ENCODE assay signal across 8 cellular contexts in genomic region chr2:201126308-201127127, GRCh38. TPM values are rescaled to one million over a fixed set of nuclear protein-coding genes. Genes with fewer than 3 reads are reported as not detected.
DNase-seq lines count a peak whose midpoint lies in the region; ATAC-seq and TF ChIP-seq lines count a peak whose summit lies in the region.

No MANE protein-coding gene starts in this region.

- peak; percentile 22 for ATAC-seq in HG03460 (IDR thresholded peaks at IDR 0.05; ENCODE audit: unreplicated experiment)

- no peaks in the 10 kb centered on the region for H4K20me1 ChIP-seq in mammary epithelial cell (ENCODE audit: insufficient read depth, low read length)

- BruUV-seq in mammary epithelial cell (replicated peaks; lab: Mats Ljungman, UMichigan), result no TSS peak

- peak overlapping the region; percentile 37 for H3K4me2 ChIP-seq in mammary epithelial cell (ENCODE audit: insufficient read depth, low read depth, low read length)

- CTCF ChIA-PET in mammary epithelial cell (lab: Charles Lee; ENCODE audit: low non-redundant PET), result no interaction called here

- no peak for TF ChIP-seq CTCF in mammary epithelial cell (conservative IDR thresholded peaks at IDR 0.05 in 1 of 2, IDR thresholded peaks at IDR 0.05 in 1 of 2; ENCODE audit: extremely low read depth in 1 of 2, insufficient read depth in 1 of 2, low read depth in 1 of 2, low read length in 2 of 2)

- dilution Hi-C loops in mammary epithelial cell (cut with HindIII; ENCODE audit: low sequenced_read_pairs), result no loop called here

- H3K4me3 ChIP-seq in mammary epithelial cell (replicated peaks in 1 of 3; ENCODE audit: insufficient read depth in 1 of 3, low read depth in 2 of 3, low read length in 3 of 3), result no peak overlapping the region

- H3K36me3 ChIP-seq in mammary epithelial cell (ENCODE audit: insufficient read depth, low read length), result no peaks in the 10 kb centered on the region

- no peak overlapping the region for H2AFZ ChIP-seq in mammary epithelial cell (ENCODE audit: low read depth, low read length)

- peak overlapping the region; percentile 67 for H3K9ac ChIP-seq in mammary epithelial cell (ENCODE audit: insufficient read depth, low read length)

- H3K79me2 ChIP-seq in mammary epithelial cell (ENCODE audit: insufficient read depth, low read length), result peaks cover 66% of the 10 kb centered on the region

- H3K27me3 ChIP-seq in mammary epithelial cell (ENCODE audit: insufficient read depth, low read length), result no peaks in the 10 kb centered on the region

- in situ Hi-C loops in mammary epithelial cell (cut with MboI; ENCODE audit: low sequenced_read_pairs in 2 of 2), result no loop called here

- intact Hi-C loops in mammary epithelial cell (cut with micrococcal nuclease), result no loop called here

- H3K9me3 ChIP-seq in mammary epithelial cell (replicated peaks; ENCODE audit: insufficient read depth, low read length), result no peaks in the 10 kb centered on the region

- WGBS in mammary epithelial cell (ENCODE audit: low coverage, missing lambda C conversion rate), result 70% methylated on average over 9 of the region's 9 CpGs

- H3K27ac ChIP-seq in mammary epithelial cell (ENCODE audit: insufficient read depth, low read depth, low read length), result peak overlapping the region; percentile 84

- peak; percentile 36 to 50 for DNase-seq in activated CD4-positive, alpha-beta T cell treated with anti-CD3 and anti-CD28 coated beads for 4 hours
- DNase-seq in activated CD4-positive, alpha-beta T cell treated with anti-CD3 and anti-CD28 coated beads for 1 hour, result no peak
- DNase-seq in mammary epithelial cell (peak; percentile 50), myocyte (ENCODE audit: low read depth) (peak; percentile 33), occipital lobe (lab: John Stamatoyannopoulos, UW) (no peak), NCI-H1092 treated with DMSO at 0.1 percent for 48 hours (lab: John Stamatoyannopoulos, UW) (no peak), iPS-NIHi11 (ENCODE audit: low spot score) (no peak)

- H3K4me1 ChIP-seq in mammary epithelial cell (ENCODE audit: insufficient read depth, low read length), result peaks cover 72% of the 10 kb centered on the region

RNA-seq across cellular contexts. Expression of gene CFLAR, which starts 10.6 kb away (rescaled TPM):
- total RNA-seq in mammary epithelial cell (100 to 1,000 TPM in 1 of 2 donors, 10 to 100 TPM in 1; 77.3 to 114 TPM), myocyte (45.4 and 54.0 TPM in 2 replicates), occipital lobe (35.1 TPM)
- 20.6 TPM for polyA plus RNA-seq in mammary epithelial cell
- 64.2 TPM for polyA minus RNA-seq in mammary epithelial cell
- polyA plus RNA-seq in myocyte (2012), result 32.4 TPM

RNA-seq across cellular contexts. Expression of gene NDUFB3, which starts 54.7 kb away (rescaled TPM):
- total RNA-seq in mammary epithelial cell (10 to 100 TPM; 23.7 to 84.9 TPM), myocyte (87.0 and 93.9 TPM in 2 replicates), occipital lobe (39.8 TPM)
- polyA plus RNA-seq in mammary epithelial cell, result 69.3 TPM
- 17.2 TPM for polyA minus RNA-seq in mammary epithelial cell
- 121 TPM for polyA plus RNA-seq in myocyte (2012)

RNA-seq across cellular contexts. Expression of gene HYCC2, which starts 55.0 kb away (rescaled TPM):
- total RNA-seq in mammary epithelial cell (10 to 100 TPM; 15.0 to 15.2 TPM), myocyte (5.3 and 9.9 TPM in 2 replicates), occipital lobe (54.4 TPM)
- polyA plus RNA-seq in mammary epithelial cell, result 3.3 TPM
- polyA minus RNA-seq in mammary epithelial cell, result 17.1 TPM
- polyA plus RNA-seq in myocyte (2012), result 3.0 TPM

RNA-seq across cellular contexts. Expression of gene CASP10, which starts 56.4 kb away (rescaled TPM):
- total RNA-seq in mammary epithelial cell (1 to 10 TPM; 4.5 to 5.7 TPM), myocyte (0.48 TPM in 1 of 2 replicates, not detected in the other), occipital lobe (2.0 TPM)
- 2.9 TPM for polyA plus RNA-seq in mammary epithelial cell
- polyA minus RNA-seq in mammary epithelial cell, result 8.0 TPM
- 0.06 TPM for polyA plus RNA-seq in myocyte (2012)

Comparison
In these comparisons a context has a peak if more than half of its experiments do, and no peak if none do; other contexts are left out.
1. DNase-seq: peak in activated CD4-positive, alpha-beta T cell treated with anti-CD3 and anti-CD28 coated beads for 4 hours (2 of 2), mammary epithelial cell (single experiment) and myocyte (single experiment); none in activated CD4-positive, alpha-beta T cell treated with anti-CD3 and anti-CD28 coated beads for 1 hour (single experiment), occipital lobe (single experiment), NCI-H1092 treated with DMSO at 0.1 percent for 48 hours (single experiment) and iPS-NIHi11 (single experiment).